Comparison of ENCODE assay signal across 22 cellular contexts in genomic region chr20:20832715-20833114, GRCh38.
"Had no signal": no experiment of that assay in that cellular context is flagged by ENCODE, and none has a peak within 500 bp of the region (broad histone marks: within the 10 kb centered on the region; RNA-seq: fewer than 3 reads in every experiment).

No MANE protein-coding gene starts in this region.

- H3K27ac ChIP-seq: brain microvascular endothelial cell, cardiac muscle cell, WERI-Rb-1 had no signal

- H3K27me3 ChIP-seq: brain microvascular endothelial cell had no signal

- ATAC-seq: activated CD8-positive, alpha-beta memory T cell treated with anti-CD3 and anti-CD28 coated beads, Interleukin-2, amount 10 ng/mL, durations not matched to agents 7 days and 5 days; T-cell had no signal

- H3K4me3 ChIP-seq: cardiac muscle cell, MG63 had no signal

- DNase-seq: activated CD4-positive, alpha-beta T cell treated with anti-CD3 and anti-CD28 coated beads for 48 hours; activated CD4-positive, alpha-beta T cell treated with anti-CD3 and anti-CD28 coated beads, Interleukin-2, amount 50 U/mL, for 4 hours; activated CD8-positive, alpha-beta memory T cell treated with anti-CD3 and anti-CD28 coated beads, Interleukin-2, amount 10 ng/mL, durations not matched to agents 7 days and 5 days; activated effector memory CD4-positive, alpha-beta T cell treated with Interleukin-2 at 50 U/mL for 16 hours; activated naive CD4-positive, alpha-beta T cell; activated T-cell treated with anti-CD3 and anti-CD28 coated beads, Interleukin-2, amount 50 U/mL, for 24 hours; brain microvascular endothelial cell; KG1; MG63; NCI-H1105; NCI-H1436; NCI-H1694 treated with DMSO at 0.1 percent for 48 hours; NCI-H2029 treated with DMSO at 0.1 percent for 48 hours; NCI-H446; NCI-H526; NCI-H82; SHP77; T-cell; T-helper 2 cell; T1000; WERI-Rb-1 had no signal

- H3K9me3 ChIP-seq: MG63 had no signal

- H3K36me3 ChIP-seq: brain microvascular endothelial cell, cardiac muscle cell, MG63, WERI-Rb-1 had no signal
